Comparison of ENCODE assay signal across 9 cellular contexts in the genomic region with DNA sequence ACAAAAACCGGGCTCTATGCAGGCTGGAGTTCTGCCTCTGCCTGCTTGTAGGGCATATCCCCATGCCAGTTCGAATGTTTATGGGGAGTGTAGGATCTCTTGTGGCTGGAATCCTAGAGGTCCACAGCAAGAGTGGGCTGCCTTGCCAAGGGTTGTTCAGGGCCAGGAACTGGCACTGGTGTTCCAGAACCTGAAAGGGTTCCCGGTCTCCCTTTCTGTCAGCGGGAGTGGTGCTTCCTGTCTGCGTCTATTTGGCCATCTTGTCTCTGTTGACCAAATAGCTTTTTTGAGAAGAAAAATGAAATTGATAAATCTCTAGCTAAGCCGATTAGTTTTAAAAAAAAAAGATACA. TPM values are rescaled to one million over a fixed set of nuclear protein-coding genes. Genes with fewer than 3 reads are reported as not detected.
DNase-seq lines count a peak whose midpoint lies in the region; ATAC-seq and TF ChIP-seq lines count a peak whose summit lies in the region.
"Had no signal": no experiment of that assay in that cellular context is flagged by ENCODE, and none has a peak within 500 bp of the region (broad histone marks: within the 10 kb centered on the region; RNA-seq: fewer than 3 reads in every experiment).

No MANE protein-coding gene starts in this region.

- H3K27ac Mint-ChIP-seq in activated CD4-positive, alpha-beta T cell treated with anti-CD3 and anti-CD28 coated beads, Interleukin-2, amount 10 ng/mL, durations not matched to agents 7 days and 5 days, result no peak overlapping the region

- ATAC-seq in lower lobe of right lung (peak in 1 of 2 donors; percentile 21), thoracic aorta (ENCODE audit: insufficient number of reproducible peaks, low FRiP score, low read depth) (no peak), HG03342 (IDR thresholded peaks at IDR 0.05; ENCODE audit: unreplicated experiment) (no peak), GM21528 (IDR thresholded peaks at IDR 0.05; ENCODE audit: low FRiP score, unreplicated experiment) (no peak)

- POLR2A ChIA-PET in activated CD4-positive, alpha-beta T cell treated with anti-CD3 and anti-CD28 coated beads, Interleukin-2, amount 10 ng/mL, durations not matched to agents 7 days and 5 days (lab: Charles Lee), result no interaction called here

- peaks cover 41% of the 10 kb centered on the region for H3K27me3 Mint-ChIP-seq in activated CD4-positive, alpha-beta T cell treated with anti-CD3 and anti-CD28 coated beads, Interleukin-2, amount 10 ng/mL, durations not matched to agents 7 days and 5 days

- H3K4me3 ChIP-seq in lower lobe of right lung, result peak overlapping the region; percentile 66
- H3K4me3 ChIP-seq in thoracic aorta, result peak overlapping the region; percentile 94

- H3K4me1 Mint-ChIP-seq in activated CD4-positive, alpha-beta T cell treated with anti-CD3 and anti-CD28 coated beads, Interleukin-2, amount 10 ng/mL, durations not matched to agents 7 days and 5 days, result peaks cover 11% of the 10 kb centered on the region

- no peaks in the 10 kb centered on the region for H3K9me3 ChIP-seq in lower lobe of right lung
- no peaks in the 10 kb centered on the region for H3K9me3 ChIP-seq in thoracic aorta

- DNase-seq in activated CD4-positive, alpha-beta T cell treated with anti-CD3 and anti-CD28 coated beads, Interleukin-2, amount 10 ng/mL, durations not matched to agents 7 days and 5 days, result no peak
- DNase-seq in activated CD4-positive, alpha-beta T cell treated with anti-CD3 and anti-CD28 coated beads for 4 hours, result no peak
- DNase-seq in caudate nucleus (lab: John Stamatoyannopoulos, UW), result peak in 7 of 61 donors; percentile 15 to 64 (median 41)
- DNase-seq in lower lobe of right lung, result no peak
- DNase-seq in thoracic aorta (ENCODE audit: low spot score), result no peak
- DNase-seq in H4 (ENCODE audit: low spot score), result no peak

- no peaks in the 10 kb centered on the region for H3K9me3 Mint-ChIP-seq in activated CD4-positive, alpha-beta T cell treated with anti-CD3 and anti-CD28 coated beads, Interleukin-2, amount 10 ng/mL, durations not matched to agents 7 days and 5 days

- no peaks in the 10 kb centered on the region for H3K36me3 Mint-ChIP-seq in activated CD4-positive, alpha-beta T cell treated with anti-CD3 and anti-CD28 coated beads, Interleukin-2, amount 10 ng/mL, durations not matched to agents 7 days and 5 days (ENCODE audit: low read depth)

- no peaks in the 10 kb centered on the region for H3K36me3 ChIP-seq in lower lobe of right lung
- H3K36me3 ChIP-seq in thoracic aorta, result no peaks in the 10 kb centered on the region

- TF ChIP-seq CTCF in lower lobe of right lung (IDR thresholded peaks at IDR 0.05) (no peak), thoracic aorta (IDR thresholded peaks at IDR 0.05) (no peak)

- peak overlapping the region; percentile 84 for H3K4me3 Mint-ChIP-seq in activated CD4-positive, alpha-beta T cell treated with anti-CD3 and anti-CD28 coated beads, Interleukin-2, amount 10 ng/mL, durations not matched to agents 7 days and 5 days

- H3K4me1 ChIP-seq in lower lobe of right lung (peaks cover 8% of the 10 kb centered on the region), thoracic aorta (ENCODE audit: control insufficient read depth in 1 of 2, low read depth in 2 of 2) (peaks cover 6 to 7% of the 10 kb centered on the region in 2 donors)

- no peaks in the 10 kb centered on the region for H3K27me3 ChIP-seq in lower lobe of right lung (ENCODE audit: low read depth)
- H3K27me3 ChIP-seq in thoracic aorta (replicated peaks; ENCODE audit: insufficient read depth), result no peaks in the 10 kb centered on the region

- intact Hi-C loops in lower lobe of right lung (cut with DNase I), result no loop called here

- CTCF ChIA-PET in activated CD4-positive, alpha-beta T cell treated with anti-CD3 and anti-CD28 coated beads, Interleukin-2, amount 10 ng/mL, durations not matched to agents 7 days and 5 days (lab: Charles Lee), result interaction anchor here (0.8 to 1.2 kb wide), 3 partner anchors 10 to 60 kb away, joined by 3 read pairs; no protein-coding TSS in a partner anchor

- H3K27ac ChIP-seq in caudate nucleus (ENCODE audit: low read depth, low read length) (peak overlapping the region; percentile 91), lower lobe of right lung (peak overlapping the region; percentile 79), thoracic aorta (peak overlapping the region in 1 of 2 donors; percentile 56)

RNA-seq across cellular contexts. Expression of gene OLR1, which starts 17.8 kb away (rescaled TPM):
- not detected for total RNA-seq in activated CD4-positive, alpha-beta T cell treated with anti-CD3 and anti-CD28 coated beads, Interleukin-2, amount 10 ng/mL, durations not matched to agents 7 days and 5 days
- total RNA-seq in lower lobe of right lung, result 172 TPM
- total RNA-seq in thoracic aorta, result 1 to 10 TPM; 1.4 to 2.8 TPM
- total RNA-seq in H4 (2014; rRNA removed; shearing (Covaris generic)), result 7.3 and 8.7 TPM in 2 replicates
- total RNA-seq: dermis microvascular lymphatic vessel endothelial cell had no signal

RNA-seq across cellular contexts. Expression of gene CLEC7A, which starts 24.1 kb away (rescaled TPM):
- not detected for total RNA-seq in activated CD4-positive, alpha-beta T cell treated with anti-CD3 and anti-CD28 coated beads, Interleukin-2, amount 10 ng/mL, durations not matched to agents 7 days and 5 days
- total RNA-seq in lower lobe of right lung (79.5 TPM), thoracic aorta (10 to 100 TPM; 22.6 to 24.3 TPM)
- total RNA-seq in H4 (2014; rRNA removed; shearing (Covaris generic)), result 0.87 and 2.0 TPM in 2 replicates

RNA-seq across cellular contexts. Expression of gene TMEM52B, which starts 24.7 kb away (rescaled TPM):
- not detected for total RNA-seq in activated CD4-positive, alpha-beta T cell treated with anti-CD3 and anti-CD28 coated beads, Interleukin-2, amount 10 ng/mL, durations not matched to agents 7 days and 5 days
- 3.6 TPM for total RNA-seq in lower lobe of right lung
- total RNA-seq in thoracic aorta, result 1 to 10 TPM in 1 of 2 donors, not detected in 1; 2.8 TPM
- total RNA-seq in H4 (2014; rRNA removed; shearing (Covaris generic)), result 0.10 and 1.5 TPM in 2 replicates
- total RNA-seq: dermis microvascular lymphatic vessel endothelial cell had no signal

RNA-seq across cellular contexts. Expression of gene CLEC1A, which starts 55.3 kb away (rescaled TPM):
- not detected for total RNA-seq in activated CD4-positive, alpha-beta T cell treated with anti-CD3 and anti-CD28 coated beads, Interleukin-2, amount 10 ng/mL, durations not matched to agents 7 days and 5 days
- total RNA-seq in lower lobe of right lung (9.7 TPM), thoracic aorta (1 to 10 TPM; 3.7 to 5.1 TPM)
- 0.50 and 1.4 TPM in 2 replicates for total RNA-seq in H4 (2014; rRNA removed; shearing (Covaris generic))

RNA-seq across cellular contexts. Expression of gene GABARAPL1, which starts 58.6 kb away (rescaled TPM):
- total RNA-seq in activated CD4-positive, alpha-beta T cell treated with anti-CD3 and anti-CD28 coated beads, Interleukin-2, amount 10 ng/mL, durations not matched to agents 7 days and 5 days, result 1 to 10 TPM; 5.5 to 6.3 TPM
- total RNA-seq in lower lobe of right lung (108 TPM), thoracic aorta (100 to 1,000 TPM in 1 of 2 donors, 10 to 100 TPM in 1; 86.1 to 114 TPM)
- total RNA-seq in H4 (2014; rRNA removed; shearing (Covaris generic)), result 73.5 and 75.5 TPM in 2 replicates

Comparison
In these comparisons a context has a peak if more than half of its experiments do, and no peak if none do; other contexts are left out.
1. RNA of gene OLR1, which starts 17.8 kb away (total RNA-seq): 172 TPM in lower lobe of right lung (single experiment); 7.3 to 8.7 TPM in H4, 1.4 to 2.8 TPM in thoracic aorta and not detected in activated CD4-positive, alpha-beta T cell treated with anti-CD3 and anti-CD28 coated beads, Interleukin-2, amount 10 ng/mL, durations not matched to agents 7 days and 5 days; every median in the first group is over 10 times any median in the second.